1 cellular context compared by ENCODE assay signal in the genomic region with DNA sequence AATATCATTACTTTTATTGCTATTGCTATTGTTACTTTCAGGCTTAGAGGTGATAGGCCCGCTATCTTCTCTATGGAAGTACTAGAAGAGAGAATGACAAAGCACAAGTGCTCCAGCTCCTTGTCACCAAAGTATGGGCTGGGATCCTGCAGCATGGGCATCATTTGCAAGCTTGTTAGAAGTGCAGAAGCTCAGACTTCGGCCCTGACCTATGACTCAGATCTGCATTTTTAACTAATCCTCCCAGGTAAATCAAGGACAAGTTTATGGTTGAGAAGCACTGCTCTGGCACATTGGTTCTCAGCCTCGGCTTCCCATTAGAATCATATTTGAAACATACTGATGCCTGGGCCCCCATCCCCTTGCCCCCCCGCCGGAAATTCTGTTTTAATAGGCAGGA.
TF ChIP-seq lines count a peak whose summit lies in the region.

No MANE protein-coding gene starts in this region.

TF ChIP-seq in H1, 55 proteins besides CTCF, POLR2A, EP300 and RAD21:
- TF ChIP-seq BRCA1 (IDR thresholded peaks at IDR 0.05; ENCODE audit: low read depth, low read length) (no peak), TAF1 (IDR thresholded peaks at IDR 0.05; ENCODE audit: low read depth, low read length) (no peak), CHD2 (IDR thresholded peaks at IDR 0.05; ENCODE audit: low read length) (no peak), EGR1 (IDR thresholded peaks at IDR 0.05; ENCODE audit: borderline replicate concordance, low read depth, low read length) (no peak), GTF2F1 (IDR thresholded peaks at IDR 0.05; ENCODE audit: borderline replicate concordance, low read depth, low read length) (no peak), GABPA (IDR thresholded peaks at IDR 0.05; ENCODE audit: borderline replicate concordance, insufficient read depth, low read length) (no peak), PHF8 (conservative IDR thresholded peaks at IDR 0.05; ENCODE audit: low read depth, low read length) (no peak), HDAC6 (IDR thresholded peaks at IDR 0.05; ENCODE audit: low read depth, low read length) (no peak), KDM5A (IDR thresholded peaks at IDR 0.05; ENCODE audit: low read length) (no peak), SIX5 (IDR thresholded peaks at IDR 0.05; ENCODE audit: low read depth, low read length) (no peak), CBX8 (IDR thresholded peaks at IDR 0.05; ENCODE audit: borderline replicate concordance, low read depth, low read length) (no peak), CBX5 (IDR thresholded peaks at IDR 0.05; ENCODE audit: low read depth, low read length) (no peak)
